In the genomic region with DNA sequence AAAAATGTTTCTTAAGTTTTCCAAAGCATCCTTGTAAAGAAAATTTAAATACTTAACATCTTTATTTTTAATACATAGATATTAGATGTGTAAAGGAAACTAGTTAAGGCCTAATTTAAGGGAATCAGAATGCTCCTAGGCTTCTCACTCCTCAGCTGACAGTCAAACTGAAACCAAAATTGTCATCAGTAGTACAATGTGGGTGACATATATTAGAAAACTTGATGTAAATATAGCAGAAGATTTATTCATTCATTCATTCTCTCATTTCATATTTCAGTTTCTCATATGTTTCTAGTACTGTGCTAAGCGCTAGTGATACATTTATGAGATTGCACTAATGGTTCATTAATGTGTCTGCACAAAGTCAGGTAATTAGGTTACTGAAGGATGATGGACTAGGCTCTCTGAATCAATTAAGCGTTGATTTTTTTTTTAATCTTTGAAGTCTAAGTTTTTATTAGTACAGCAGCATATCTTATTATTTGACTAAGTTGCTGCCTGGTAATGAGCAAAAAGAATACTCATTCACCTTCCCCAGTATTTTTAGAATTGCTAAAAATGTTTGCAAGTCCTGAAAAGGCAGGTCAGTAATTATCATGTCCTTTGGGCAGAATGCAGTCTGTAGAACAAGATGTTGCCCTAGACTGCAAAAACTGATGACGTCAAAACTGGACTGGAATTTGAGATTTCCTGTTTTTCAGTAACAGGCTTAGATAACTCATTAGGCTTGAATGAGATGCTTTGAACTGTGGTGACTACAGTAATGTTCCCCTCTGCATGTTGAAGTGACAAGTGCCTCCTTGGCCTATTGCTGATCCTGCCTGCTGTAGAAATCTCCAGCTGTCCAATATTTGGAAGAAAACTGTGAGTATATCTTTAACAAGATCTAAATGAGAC, we compare ENCODE assay signal across 12 cellular contexts.
DNase-seq lines count a peak whose midpoint lies in the region; ATAC-seq, FAIRE-seq and TF ChIP-seq lines count a peak whose summit lies in the region.
"Had no signal": no experiment of that assay in that cellular context is flagged by ENCODE, and none has a peak within 500 bp of the region (broad histone marks: within the 10 kb centered on the region; RNA-seq: fewer than 3 reads in every experiment).

No MANE protein-coding gene starts in this region.

- POLR2A ChIA-PET in endothelial cell of umbilical vein (lab: Charles Lee), result no interaction called here

- H3K9ac ChIP-seq in endothelial cell of umbilical vein (replicated peaks; ENCODE audit: extremely low read depth, insufficient read depth, low read length) (no peak overlapping the region), colonic mucosa (ENCODE audit: low read depth in 2 of 2, low read length in 2 of 2) (no peak overlapping the region)

- dilution Hi-C loops in endothelial cell of umbilical vein (cut with MboI; ENCODE audit: extremely low pct_ligation_motif_present, low sequenced_read_pairs), result no loop called here

- no peaks in the 10 kb centered on the region for H3K27me3 ChIP-seq in heart left ventricle
- no peaks in the 10 kb centered on the region for H3K27me3 ChIP-seq in right atrium auricular region
- H3K27me3 ChIP-seq in endothelial cell of umbilical vein (ENCODE audit: control insufficient read depth in 2 of 2, insufficient read depth in 2 of 2, low read length in 2 of 2), result peaks cover 2 to 4% of the 10 kb centered on the region in 2 experiments
- H3K27me3 ChIP-seq in psoas muscle (ENCODE audit: insufficient read depth in 3 of 3, low read length in 2 of 3), result peaks cover 0 to 2% (median 0%) of the 10 kb centered on the region in 3 donors
- no peaks in the 10 kb centered on the region for H3K27me3 ChIP-seq in colonic mucosa

- H3K4me1 ChIP-seq in heart left ventricle (peaks cover 0 to 19% (median 8%) of the 10 kb centered on the region in 12 donors), right atrium auricular region (peaks cover 0 to 15% of the 10 kb centered on the region in 2 donors), endothelial cell of umbilical vein (ENCODE audit: control insufficient read depth, extremely low read depth, insufficient read depth, low read length) (peaks cover 4% of the 10 kb centered on the region), psoas muscle (no peaks in the 10 kb centered on the region), colonic mucosa (no peaks in the 10 kb centered on the region)

- no peak overlapping the region for H3K4me3 ChIP-seq in heart left ventricle
- H3K4me3 ChIP-seq in right atrium auricular region, result no peak overlapping the region
- H3K4me3 ChIP-seq in endothelial cell of umbilical vein (replicated peaks in 1 of 3; ENCODE audit: insufficient read depth in 1 of 3, low read depth in 1 of 3, low read length in 3 of 3), result no peak overlapping the region
- no peak overlapping the region for H3K4me3 ChIP-seq in psoas muscle
- no peak overlapping the region for H3K4me3 ChIP-seq in colonic mucosa

- TF ChIP-seq POLR2A in heart left ventricle (IDR thresholded peaks at IDR 0.05) (no peak), endothelial cell of umbilical vein (IDR thresholded peaks at IDR 0.05; ENCODE audit: low read depth, low read length) (no peak)

- BruUV-seq in endothelial cell of umbilical vein (replicated peaks; lab: Mats Ljungman, UMichigan), result no TSS peak

- H3K27ac ChIP-seq in heart left ventricle (no peak overlapping the region), right atrium auricular region (peak overlapping the region in 1 of 2 donors; percentile 21), endothelial cell of umbilical vein (ENCODE audit: insufficient read depth, low read depth, low read length) (no peak overlapping the region), psoas muscle (no peak overlapping the region), colonic mucosa (no peak overlapping the region), substantia nigra (ENCODE audit: low read depth, low read length, poor library complexity, severe bottlenecking) (no peak overlapping the region)

- CTCF ChIA-PET in endothelial cell of umbilical vein (lab: Charles Lee), result interaction anchor here (0.9 kb wide), 1 partner anchor 233 kb away, joined by 3 read pairs; no protein-coding TSS in a partner anchor

- intact Hi-C loops in heart left ventricle (cut with DNase I) (loop anchor here in 1 of 10 donors (10.0 kb wide), 1 partner anchor 141 kb away; no protein-coding TSS in a partner anchor), endothelial cell of umbilical vein (cut with micrococcal nuclease) (no loop called here), psoas muscle (cut with DNase I) (no loop called here), colonic mucosa (cut with DNase I) (no loop called here)

- H3K9me1 ChIP-seq in endothelial cell of umbilical vein (replicated peaks; ENCODE audit: control insufficient read depth, extremely low read depth, insufficient read depth, low read length), result no peaks in the 10 kb centered on the region

- H4K20me1 ChIP-seq in endothelial cell of umbilical vein (replicated peaks; ENCODE audit: control insufficient read depth, extremely low read depth, insufficient read depth, low read length), result no peaks in the 10 kb centered on the region

- peak overlapping the region; percentile 16 for H2AFZ ChIP-seq in endothelial cell of umbilical vein (ENCODE audit: low read depth, low read length)

- ATAC-seq in heart left ventricle (peak; percentile 27 to 82 (median 47)), HG03565 (IDR thresholded peaks at IDR 0.05; ENCODE audit: unreplicated experiment) (peak; percentile 73), psoas muscle (no peak)
- ATAC-seq: PC-3 had no signal

- no peak for DNase-seq in heart left ventricle
- no peak for DNase-seq in right atrium auricular region (ENCODE audit: low spot score)
- DNase-seq in endothelial cell of umbilical vein (ENCODE audit: low read depth, low spot score), result peak; percentile 57
- DNase-seq in psoas muscle, result no peak
- DNase-seq in colonic mucosa, result no peak
- no peak for DNase-seq in T-helper 2 cell
- no peak for DNase-seq in substantia nigra (lab: John Stamatoyannopoulos, UW)
- DNase-seq: activated CD8-positive, alpha-beta memory T cell treated with anti-CD3 and anti-CD28 coated beads, Interleukin-2, amount 50 U/mL, for 48 hours; endodermal cell; PC-3 had no signal

- H3K36me3 ChIP-seq in heart left ventricle, result no peaks in the 10 kb centered on the region
- no peaks in the 10 kb centered on the region for H3K36me3 ChIP-seq in right atrium auricular region
- no peaks in the 10 kb centered on the region for H3K36me3 ChIP-seq in endothelial cell of umbilical vein (ENCODE audit: control insufficient read depth in 2 of 2, extremely low read depth in 1 of 2, insufficient read depth in 2 of 2, low read length in 2 of 2)
- H3K36me3 ChIP-seq in psoas muscle (ENCODE audit: insufficient read depth in 1 of 2, low read depth in 1 of 2), result no peaks in the 10 kb centered on the region
- H3K36me3 ChIP-seq in colonic mucosa, result no peaks in the 10 kb centered on the region

- TF ChIP-seq CTCF in heart left ventricle (IDR thresholded peaks at IDR 0.05), result no peak
- TF ChIP-seq CTCF in right atrium auricular region (IDR thresholded peaks at IDR 0.05), result no peak
- TF ChIP-seq CTCF in endothelial cell of umbilical vein (IDR thresholded peaks at IDR 0.05; ENCODE audit: extremely low read depth in 1 of 2, insufficient read depth in 1 of 2, low read depth in 1 of 2, low read length in 2 of 2), result no peak
- TF ChIP-seq CTCF in psoas muscle (IDR thresholded peaks at IDR 0.05), result no peak
- TF ChIP-seq CTCF in colonic mucosa (IDR thresholded peaks at IDR 0.05), result no peak

- no peak for FAIRE-seq in endothelial cell of umbilical vein (lab: Jason Lieb, UNC)
- FAIRE-seq: GM18507 had no signal

- H3K79me2 ChIP-seq in endothelial cell of umbilical vein (ENCODE audit: control insufficient read depth, insufficient read depth, low read length), result no peaks in the 10 kb centered on the region

- no peak overlapping the region for H3K4me2 ChIP-seq in endothelial cell of umbilical vein (ENCODE audit: insufficient read depth, low read length)

- H3K9me3 ChIP-seq in heart left ventricle, result no peaks in the 10 kb centered on the region
- H3K9me3 ChIP-seq in right atrium auricular region, result no peaks in the 10 kb centered on the region
- H3K9me3 ChIP-seq in endothelial cell of umbilical vein (replicated peaks; ENCODE audit: control insufficient read depth, insufficient read depth, low read length), result no peaks in the 10 kb centered on the region
- H3K9me3 ChIP-seq in psoas muscle, result no peaks in the 10 kb centered on the region
- no peaks in the 10 kb centered on the region for H3K9me3 ChIP-seq in colonic mucosa

- WGBS in heart left ventricle, 4 donors, result 68 to 73% (median 70%) methylated on average over 3 of the region's 3 CpGs
- 66 to 72% (median 69%) methylated on average over 3 of the region's 3 CpGs for WGBS in psoas muscle, 3 donors

TF ChIP-seq in endothelial cell of umbilical vein, 7 proteins besides CTCF, POLR2A, EP300 and RAD21:
- TF ChIP-seq FOS (IDR thresholded peaks at IDR 0.05; ENCODE audit: borderline replicate concordance, insufficient read depth, low read length) (no peak), JUN (IDR thresholded peaks at IDR 0.05; ENCODE audit: borderline replicate concordance, insufficient read depth, insufficient read length, low read depth) (no peak), MYC (IDR thresholded peaks at IDR 0.05; ENCODE audit: low read depth, low read length) (no peak), GATA2 (IDR thresholded peaks at IDR 0.05; ENCODE audit: insufficient read depth, insufficient read length, low read depth, low read length) (no peak), POLR2AphosphoS5 (IDR thresholded peaks at IDR 0.05; ENCODE audit: insufficient read depth, low read depth, low read length) (no peak), EZH2 (IDR thresholded peaks at IDR 0.05; ENCODE audit: borderline replicate concordance, low read depth, low read length, severe bottlenecking) (no peak)
- TF ChIP-seq, protein P1, sequence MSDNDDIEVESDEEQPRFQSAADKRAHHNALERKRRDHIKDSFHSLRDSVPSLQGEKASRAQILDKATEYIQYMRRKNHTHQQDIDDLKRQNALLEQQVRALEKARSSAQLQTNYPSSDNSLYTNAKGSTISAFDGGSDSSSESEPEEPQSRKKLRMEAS (IDR thresholded peaks at IDR 0.05; ENCODE audit: insufficient read depth, insufficient read length), result no peak

Comparison
In these comparisons a context has a peak if more than half of its experiments do, and no peak if none do; other contexts are left out.
1. ATAC-seq: peak in heart left ventricle (4 of 4) and HG03565 (single experiment); none in psoas muscle (0 of 4).